ENCODE assay signal across 8 cellular contexts in genomic region chr15:31327674-31328424, GRCh38. TPM values are rescaled to one million over a fixed set of nuclear protein-coding genes. Genes with fewer than 3 reads are reported as not detected.
DNase-seq lines count a peak whose midpoint lies in the region; ATAC-seq, FAIRE-seq and TF ChIP-seq lines count a peak whose summit lies in the region.

No MANE protein-coding gene starts in this region.

- peak overlapping the region; percentile 63 for H3K9ac ChIP-seq in HCT116 (ENCODE audit: low read length)

- 0% methylated on average over 40 to 104 of the region's 107 CpGs for WGBS in pancreas, 2 donors

- peak; percentile 15 for ATAC-seq in CD4-positive, alpha-beta T cell (ENCODE audit: poor library complexity)
- ATAC-seq in HCT116, result peak; percentile 2; the same call in 1 of the 2 replicates
- ATAC-seq in pancreas, result peak; percentile 3 to 26 (median 12)
- ATAC-seq in upper lobe of right lung, result peak; percentile 46

- FAIRE-seq in pancreas (lab: Jason Lieb, UNC), result no peak

- H3K4me1 ChIP-seq in HCT116 (ENCODE audit: control insufficient read depth in 1 of 2, insufficient read depth in 2 of 2, low read length in 2 of 2) (peaks cover 11 to 24% of the 10 kb centered on the region in 2 experiments; a peak in 2 of 4 replicates), Peyer's patch (peaks cover 0 to 41% (median 24%) of the 10 kb centered on the region in 4 donors), pancreas (peaks cover 0 to 41% (median 27%) of the 10 kb centered on the region in 3 donors), upper lobe of right lung (peaks cover 41% of the 10 kb centered on the region)

- POLR2A ChIA-PET in CD4-positive, alpha-beta T cell (lab: Charles Lee), result interaction anchor here (0.9 to 9.1 kb wide), 15 partner anchors 9 to 160 kb away, joined by 3 to 566 read pairs (median 12); no protein-coding TSS in a partner anchor
- POLR2A ChIA-PET in HCT116 (lab: Charles Lee), result no interaction called here

- no peaks in the 10 kb centered on the region for H3K27me3 Mint-ChIP-seq in CD4-positive, alpha-beta T cell

- peaks cover 42% of the 10 kb centered on the region for H3K79me2 ChIP-seq in HCT116 (ENCODE audit: insufficient read depth, low read length)

- H3K27me3 ChIP-seq in CD4-positive, alpha-beta T cell (ENCODE audit: control insufficient read depth, insufficient read depth, low read length), result no peaks in the 10 kb centered on the region
- H3K27me3 ChIP-seq in HCT116 (ENCODE audit: insufficient read depth, low read length) (no peaks in the 10 kb centered on the region), Peyer's patch (no peaks in the 10 kb centered on the region), pancreas (no peaks in the 10 kb centered on the region), upper lobe of right lung (no peaks in the 10 kb centered on the region)

- H3K9me3 ChIP-seq in CD4-positive, alpha-beta T cell (ENCODE audit: control insufficient read depth, low read length), result no peaks in the 10 kb centered on the region
- H3K9me3 ChIP-seq in HCT116 (ENCODE audit: control insufficient read depth in 1 of 2, insufficient read depth in 1 of 2, low read depth in 1 of 2, low read length in 2 of 2), result no peaks in the 10 kb centered on the region
- no peaks in the 10 kb centered on the region for H3K9me3 ChIP-seq in Peyer's patch
- no peaks in the 10 kb centered on the region for H3K9me3 ChIP-seq in pancreas
- H3K9me3 ChIP-seq in upper lobe of right lung, result no peaks in the 10 kb centered on the region

- H3K36me3 Mint-ChIP-seq in CD4-positive, alpha-beta T cell (ENCODE audit: low read depth), result peaks cover 57% of the 10 kb centered on the region

- H3K4me3 ChIP-seq in HCT116 (replicated peaks in 1 of 2; ENCODE audit: low read depth in 1 of 2, low read length in 2 of 2) (peak overlapping the region; percentile 49 to 80), Peyer's patch (peak overlapping the region; percentile 71 to 95 (median 79)), pancreas (peak overlapping the region; percentile 44 to 97 (median 70)), upper lobe of right lung (peak overlapping the region; percentile 88)

- no peaks in the 10 kb centered on the region for H4K20me1 ChIP-seq in HCT116 (ENCODE audit: insufficient read depth)

- H3K4me3 Mint-ChIP-seq in CD4-positive, alpha-beta T cell, result peak overlapping the region; percentile 93

- TF ChIP-seq POLR2A in HCT116 (IDR thresholded peaks at IDR 0.05; ENCODE audit: borderline replicate concordance, extremely low read depth, insufficient read depth, insufficient read length) (no peak), Peyer's patch (IDR thresholded peaks at IDR 0.05) (peak; percentile 52 to 70)

- H3K4me2 ChIP-seq in HCT116 (ENCODE audit: low read length), result peak overlapping the region; percentile 83

- no peaks in the 10 kb centered on the region for H3K9me2 ChIP-seq in HCT116 (ENCODE audit: insufficient read depth)

- no peak for TF ChIP-seq CTCF in CD4-positive, alpha-beta T cell (IDR thresholded peaks at IDR 0.05)
- TF ChIP-seq CTCF in HCT116 (IDR thresholded peaks at IDR 0.05 in 2 of 3, conservative IDR thresholded peaks at IDR 0.05 in 1 of 3; ENCODE audit: borderline replicate concordance in 1 of 3, insufficient read depth in 1 of 3, low read depth in 2 of 3, low read length in 2 of 3), result no peak
- peak in 3 of 6 experiments; percentile 18 to 38 (median 19) for TF ChIP-seq CTCF in Peyer's patch (IDR thresholded peaks at IDR 0.05)
- TF ChIP-seq CTCF in pancreas (IDR thresholded peaks at IDR 0.05), result no peak
- no peak for TF ChIP-seq CTCF in upper lobe of right lung (IDR thresholded peaks at IDR 0.05)

- no peak overlapping the region for H2AFZ ChIP-seq in HCT116 (ENCODE audit: low read depth, low read length, poor library complexity, severe bottlenecking)

- H3K9me3 Mint-ChIP-seq in CD4-positive, alpha-beta T cell, result no peaks in the 10 kb centered on the region

- no peak for TF ChIP-seq RAD21 in HCT116 (IDR thresholded peaks at IDR 0.05; ENCODE audit: low read depth)

- RAD21 ChIA-PET in HCT116 (lab: Charles Lee; ENCODE audit: low non-redundant PET in 1 of 2, low total read pairs in 2 of 2, uncharacterized antibody in 2 of 2, unreplicated experiment in 2 of 2), result interaction anchor here (0.8 to 1.2 kb wide), 2 partner anchors 24 to 107 kb away, joined by 3 read pairs; no protein-coding TSS in a partner anchor

- no TSS peak for BruUV-seq in HCT116 (replicated peaks; lab: Mats Ljungman, UMichigan)

- CTCF ChIA-PET in CD4-positive, alpha-beta T cell (lab: Charles Lee), result no interaction called here
- CTCF ChIA-PET in HCT116 (lab: Charles Lee), result interaction anchor here (0.6 kb wide), 1 partner anchor 111 kb away, joined by 3 read pairs; no protein-coding TSS in a partner anchor

- intact Hi-C loops in CD4-positive, alpha-beta T cell (cut with DNase I, micrococcal nuclease), result loop anchor here (1.0 to 10.0 kb wide), 8 partner anchors 19 to 1869 kb away; partner anchors contain the start of gene OTUD7A (in 1 of the 2)
- intact Hi-C loops in HCT116 (cut with micrococcal nuclease), result loop anchor here (2.0 to 5.0 kb wide), 2 partner anchors 69 to 161 kb away; no protein-coding TSS in a partner anchor
- intact Hi-C loops in head of caudate nucleus (cut with DNase I), result loop anchor here (5.0 kb wide), 2 partner anchors 39 to 159 kb away; no protein-coding TSS in a partner anchor
- intact Hi-C loops in pancreas (cut with DNase I), result loop anchor here in 1 of 3 donors (10.0 kb wide), 2 partner anchors 57 to 93 kb away; no protein-coding TSS in a partner anchor
- intact Hi-C loops in upper lobe of right lung (cut with DNase I), result loop anchor here (10.0 kb wide), 1 partner anchor 113 kb away; no protein-coding TSS in a partner anchor

- no peaks in the 10 kb centered on the region for H3K36me3 ChIP-seq in HCT116 (ENCODE audit: control insufficient read depth in 1 of 2, insufficient read depth in 2 of 2, low read length in 2 of 2)
- H3K36me3 ChIP-seq in Peyer's patch, result no peaks in the 10 kb centered on the region
- H3K36me3 ChIP-seq in pancreas, result no peaks in the 10 kb centered on the region
- H3K36me3 ChIP-seq in upper lobe of right lung, result no peaks in the 10 kb centered on the region

- peak overlapping the region; percentile 96 for H3K27ac ChIP-seq in CD4-positive, alpha-beta T cell (ENCODE audit: low read depth, low read length)
- peak overlapping the region; percentile 88 for H3K27ac ChIP-seq in HCT116 (ENCODE audit: low read depth, low read length)
- peak overlapping the region; percentile 99 to 100 (median 100) for H3K27ac ChIP-seq in Peyer's patch
- peak overlapping the region; percentile 83 to 99 (median 98) for H3K27ac ChIP-seq in pancreas
- peak overlapping the region; percentile 100 for H3K27ac ChIP-seq in upper lobe of right lung

- H3K4me1 Mint-ChIP-seq in CD4-positive, alpha-beta T cell (ENCODE audit: low read depth), result peaks cover 71% of the 10 kb centered on the region

- peak; percentile 48 to 85 (median 76) for DNase-seq in CD4-positive, alpha-beta T cell
- DNase-seq in HCT116 (ENCODE audit: low read depth, low spot score) (no peak), Peyer's patch (peak; percentile 78 to 90 (median 89)), head of caudate nucleus (peak in 35 of 42 donors; percentile 37 to 80 (median 64)), pancreas (peak; percentile 72 to 89 (median 76)), upper lobe of right lung (peak; percentile 93), globus pallidus (ENCODE audit: low spot score) (no peak)
- peak; percentile 72 for DNase-seq in activated naive CD4-positive, alpha-beta T cell treated with Interleukin-2 at 50 U/mL for 16 hours

- H3K27ac Mint-ChIP-seq in CD4-positive, alpha-beta T cell, result peak overlapping the region; percentile 97

TF ChIP-seq in HCT116, 20 proteins besides CTCF, POLR2A, EP300 and RAD21:
- TF ChIP-seq EZH2 (IDR thresholded peaks at IDR 0.05) (no peak), EGR1 (IDR thresholded peaks at IDR 0.05; ENCODE audit: low read depth) (peak; percentile 67), MAX (IDR thresholded peaks at IDR 0.05) (peak; percentile 14; the same call in 1 of the 2 replicates)

RNA-seq across cellular contexts. Expression of gene KLF13, which starts 1.2 kb away (rescaled TPM):
- total RNA-seq in CD4-positive, alpha-beta T cell, result 100 to 1,000 TPM; 284 to 308 TPM
- total RNA-seq in HCT116 (2021; ENCODE audit: unreplicated experiment) (60.1 TPM), Peyer's patch (10 to 100 TPM; 51.2 to 80.4 (median 75.6) TPM), pancreas (10 to 100 TPM; 28.6 to 57.1 (median 37.2) TPM), upper lobe of right lung (176 TPM)
- polyA plus RNA-seq in HCT116 (2012), result 24.0 and 25.9 TPM in 2 replicates
- 10 to 100 TPM; 12.3 to 18.7 TPM for polyA plus RNA-seq in pancreas

Comparison
In these comparisons a context has a peak if more than half of its experiments do, and no peak if none do; other contexts are left out.
1. DNase-seq: peak in CD4-positive, alpha-beta T cell (10 of 10), Peyer's patch (3 of 3), activated naive CD4-positive, alpha-beta T cell treated with Interleukin-2 at 50 U/mL for 16 hours (single experiment), head of caudate nucleus (35 of 42), pancreas (6 of 6) and upper lobe of right lung (single experiment); none in HCT116 (single experiment) and globus pallidus (single experiment).
2. Peak in every context shown above with its lines, with median percentiles within 50 percentile points of each other: ATAC-seq, H3K27ac ChIP-seq and H3K4me3 ChIP-seq.